Comparison of ENCODE assay signal across 9 cellular contexts in the genomic region with DNA sequence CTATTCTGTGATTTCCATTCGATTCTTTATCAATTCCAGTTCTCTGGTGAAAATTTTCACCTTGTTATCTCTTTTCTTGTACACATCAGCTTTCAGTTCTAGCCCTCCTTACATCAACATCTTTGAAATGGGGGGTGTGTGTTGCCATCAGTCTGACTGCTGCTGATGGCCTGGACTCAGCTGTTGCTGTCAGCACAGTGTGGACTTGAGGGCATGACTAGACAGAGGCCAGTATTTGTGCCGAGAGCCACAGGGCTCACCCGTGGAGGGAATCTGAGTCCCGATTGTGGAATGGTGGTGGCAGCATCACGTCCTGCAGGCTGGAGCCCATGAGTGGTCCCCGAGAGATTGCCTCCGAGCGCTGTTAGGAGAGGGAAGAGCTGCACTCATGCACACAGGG.
"Had no signal": no experiment of that assay in that cellular context is flagged by ENCODE, and none has a peak within 500 bp of the region (broad histone marks: within the 10 kb centered on the region; RNA-seq: fewer than 3 reads in every experiment).

No MANE protein-coding gene starts in this region.

- DNase-seq: foreskin keratinocyte; head of caudate nucleus; kidney; mesendoderm; naive thymus-derived CD8-positive, alpha-beta T cell; stimulated activated CD4-positive, alpha-beta T cell treated with anti-CD3 and anti-CD28 coated beads, Interleukin-2, amount 100 ng/mL, for 48 hours; stimulated activated naive CD4-positive, alpha-beta T cell treated with Interleukin-2 at 50 U/mL for 16 hours; tibial artery; upper lobe of left lung had no signal

- ATAC-seq: foreskin keratinocyte; naive thymus-derived CD8-positive, alpha-beta T cell had no signal

- FAIRE-seq: kidney had no signal

- H3K27me3 Mint-ChIP-seq: naive thymus-derived CD8-positive, alpha-beta T cell had no signal

- H3K4me3 Mint-ChIP-seq: naive thymus-derived CD8-positive, alpha-beta T cell had no signal
